In the genomic region with DNA sequence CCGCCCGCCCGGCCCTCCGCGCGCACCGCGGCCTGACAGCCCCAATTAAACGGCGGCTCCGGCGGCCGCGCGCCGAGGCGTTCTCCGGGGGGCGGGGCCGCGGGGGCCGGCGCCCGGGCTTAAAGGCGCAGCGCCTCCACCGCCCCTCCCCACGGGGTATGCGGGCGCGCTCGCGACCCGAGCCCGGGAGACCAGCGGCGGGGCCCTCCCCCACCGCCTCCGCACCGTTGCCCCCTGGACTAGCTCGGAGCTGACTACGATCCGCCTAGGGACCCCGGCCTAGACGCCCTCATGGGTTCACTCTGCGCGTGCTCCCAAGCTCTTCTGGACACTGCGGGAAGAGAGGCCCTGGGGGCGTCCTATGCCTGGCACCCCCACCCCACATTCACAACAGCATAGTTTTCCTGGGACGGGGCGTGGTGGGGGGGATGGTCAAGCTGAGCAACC, we compare ENCODE assay signal across 1 cellular context.
TF ChIP-seq lines count a peak whose summit lies in the region.

A gene with protein sequence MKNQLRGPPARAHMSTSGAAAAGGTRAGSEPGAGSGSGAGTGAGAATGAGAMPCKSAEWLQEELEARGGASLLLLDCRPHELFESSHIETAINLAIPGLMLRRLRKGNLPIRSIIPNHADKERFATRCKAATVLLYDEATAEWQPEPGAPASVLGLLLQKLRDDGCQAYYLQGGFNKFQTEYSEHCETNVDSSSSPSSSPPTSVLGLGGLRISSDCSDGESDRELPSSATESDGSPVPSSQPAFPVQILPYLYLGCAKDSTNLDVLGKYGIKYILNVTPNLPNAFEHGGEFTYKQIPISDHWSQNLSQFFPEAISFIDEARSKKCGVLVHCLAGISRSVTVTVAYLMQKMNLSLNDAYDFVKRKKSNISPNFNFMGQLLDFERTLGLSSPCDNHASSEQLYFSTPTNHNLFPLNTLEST (minus strand): TSS at position 51 of the 447 bp plus-strand sequence. CDS start 205 bp downstream, outside the sequence.

TF ChIP-seq in WTC11, 78 proteins besides CTCF, POLR2A, EP300 and RAD21 (continued from another document):
- TF ChIP-seq, protein P1, sequence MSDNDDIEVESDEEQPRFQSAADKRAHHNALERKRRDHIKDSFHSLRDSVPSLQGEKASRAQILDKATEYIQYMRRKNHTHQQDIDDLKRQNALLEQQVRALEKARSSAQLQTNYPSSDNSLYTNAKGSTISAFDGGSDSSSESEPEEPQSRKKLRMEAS (CRISPR knock-in tag; IDR thresholded peaks at IDR 0.05) = no peak
